ENCODE assay signal across 8 cellular contexts in the genomic region with DNA sequence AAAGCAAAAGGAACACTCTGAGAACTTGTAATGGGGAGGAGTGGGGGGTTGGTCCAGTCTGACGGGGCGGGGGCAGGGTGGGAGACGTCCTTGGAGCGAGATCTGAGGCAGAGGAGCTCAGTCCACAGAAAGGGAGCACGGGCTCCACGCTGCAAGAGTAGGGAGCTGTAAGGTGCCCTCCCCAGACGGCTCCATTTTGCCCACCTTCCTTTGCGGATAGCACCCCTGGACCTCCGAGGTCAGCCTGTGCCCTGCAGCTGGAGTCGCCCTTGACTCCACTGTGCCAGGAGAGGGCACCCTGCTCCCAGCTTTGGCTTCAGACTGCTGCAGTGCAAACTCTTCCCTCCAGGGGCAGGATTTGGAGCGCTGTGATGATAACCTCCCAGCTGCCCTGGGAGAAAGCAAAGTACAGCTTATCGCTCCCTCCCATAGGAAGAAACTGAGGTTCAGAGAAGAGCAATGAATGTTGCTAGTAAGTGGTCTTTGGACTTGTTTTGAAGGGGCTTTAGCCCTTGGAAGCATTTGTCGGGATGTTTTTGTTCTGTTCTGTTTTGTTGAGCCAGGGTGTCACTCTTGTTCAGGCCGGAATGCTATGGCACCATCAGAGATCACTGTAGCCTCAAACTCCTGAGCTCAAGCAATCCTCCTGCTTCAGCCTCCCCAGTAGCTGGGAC. TPM values are rescaled to one million over a fixed set of nuclear protein-coding genes. Genes with fewer than 3 reads are reported as not detected.
DNase-seq lines count a peak whose midpoint lies in the region; ATAC-seq, FAIRE-seq and TF ChIP-seq lines count a peak whose summit lies in the region.

No MANE protein-coding gene starts in this region.

- no peaks in the 10 kb centered on the region for H3K36me3 ChIP-seq in DOHH2 (ENCODE audit: control insufficient read depth, low read length)
- H3K36me3 ChIP-seq in HEK293 (ENCODE audit: control insufficient read depth in 2 of 2, insufficient read depth in 1 of 2, low read length in 2 of 2) = no peaks in the 10 kb centered on the region
- H3K36me3 ChIP-seq in SK-N-SH (replicated peaks in 1 of 2; ENCODE audit: control insufficient read depth in 1 of 2, insufficient read depth in 2 of 2, low read length in 1 of 2) = no peaks in the 10 kb centered on the region
- H3K36me3 ChIP-seq in pancreas = no peaks in the 10 kb centered on the region
- H3K36me3 ChIP-seq in tibial nerve = no peaks in the 10 kb centered on the region

- H3K27ac ChIP-seq in DOHH2 (ENCODE audit: low read depth, low read length) = no peak overlapping the region
- H3K27ac ChIP-seq in HEK293 (ENCODE audit: extremely low read depth, low read depth, low read length) = no peak overlapping the region
- no peak overlapping the region for H3K27ac ChIP-seq in SK-N-SH (ENCODE audit: low read depth in 2 of 2, low read length in 1 of 2)
- H3K27ac ChIP-seq in pancreas = no peak overlapping the region
- H3K27ac ChIP-seq in tibial nerve = peak overlapping the region in 1 of 4 donors; percentile 41

- POLR2A ChIA-PET in HEK293 (lab: Yijun Ruan, JAX) (interaction anchor here (0.6 to 2.7 kb wide), 6 partner anchors 10 to 439 kb away, joined by 3 to 17 read pairs (median 10); a partner anchor contains a TSS), SK-N-SH (lab: Yijun Ruan, JAX) (interaction anchor here (0.8 to 2.0 kb wide), 5 partner anchors 10 to 391 kb away, joined by 3 to 7 read pairs (median 3); a partner anchor contains a TSS)

- H3K4me3 ChIP-seq in DOHH2 (ENCODE audit: low read length) = peak overlapping the region; percentile 34; the same call in 1 of the 2 replicates
- H3K4me3 ChIP-seq in HEK293 (ENCODE audit: low read depth, low read length) = peak overlapping the region; percentile 34
- H3K4me3 ChIP-seq in SK-N-SH (ENCODE audit: low read depth in 2 of 2, low read length in 1 of 2) = peak overlapping the region; percentile 30 to 55; a peak in 3 of 4 replicates
- peak overlapping the region in 1 of 4 donors; percentile 29 for H3K4me3 ChIP-seq in pancreas
- peak overlapping the region in 2 of 4 donors; percentile 17 to 28 for H3K4me3 ChIP-seq in tibial nerve

- H3K4me3 Mint-ChIP-seq in activated naive CD4-positive, alpha-beta T cell treated with anti-CD3 and anti-CD28 coated beads, Interleukin-2, amount 10 ng/mL, durations not matched to agents 7 days and 5 days = no peak overlapping the region
- H3K4me3 Mint-ChIP-seq in glutamatergic neuron (ENCODE audit: unreplicated experiment) = peak overlapping the region; percentile 34

- H3F3A ChIP-seq in DOHH2 (ENCODE audit: control insufficient read depth, insufficient read depth) (no peaks in the 10 kb centered on the region), SK-N-SH (replicated peaks; ENCODE audit: insufficient read depth) (no peaks in the 10 kb centered on the region)

- H3K27ac Mint-ChIP-seq in activated naive CD4-positive, alpha-beta T cell treated with anti-CD3 and anti-CD28 coated beads, Interleukin-2, amount 10 ng/mL, durations not matched to agents 7 days and 5 days = no peak overlapping the region
- no peak overlapping the region for H3K27ac Mint-ChIP-seq in glutamatergic neuron (ENCODE audit: unreplicated experiment)

- H3K9me2 ChIP-seq in DOHH2 (replicated peaks; ENCODE audit: control insufficient read depth, low read length) = no peaks in the 10 kb centered on the region
- H3K9me2 ChIP-seq in SK-N-SH = no peaks in the 10 kb centered on the region

- TF ChIP-seq CTCF in DOHH2 (IDR thresholded peaks at IDR 0.05; ENCODE audit: low read depth, low read length, poor library complexity, severe bottlenecking) = peak; percentile 100
- TF ChIP-seq CTCF in HEK293 (tag by site-specific recombination; IDR thresholded peaks at IDR 0.05) = peak; percentile 100
- TF ChIP-seq CTCF in SK-N-SH (IDR thresholded peaks at IDR 0.05) = peak; percentile 99
- TF ChIP-seq CTCF in glutamatergic neuron (IDR thresholded peaks at IDR 0.05; ENCODE audit: partially characterized antibody, unreplicated experiment) = peak; percentile 91
- peak; percentile 93 to 99 (median 98) for TF ChIP-seq CTCF in pancreas (IDR thresholded peaks at IDR 0.05)
- peak; percentile 97 to 100 (median 99) for TF ChIP-seq CTCF in tibial nerve (IDR thresholded peaks at IDR 0.05)

- ATAC-seq in pancreas = peak; percentile 94 to 98 (median 96)

- H3K36me3 Mint-ChIP-seq in activated naive CD4-positive, alpha-beta T cell treated with anti-CD3 and anti-CD28 coated beads, Interleukin-2, amount 10 ng/mL, durations not matched to agents 7 days and 5 days = no peaks in the 10 kb centered on the region
- peaks cover 7% of the 10 kb centered on the region for H3K36me3 Mint-ChIP-seq in glutamatergic neuron (ENCODE audit: unreplicated experiment)

- H3K4me1 ChIP-seq in DOHH2 (ENCODE audit: control insufficient read depth, low read length) = peaks cover 7% of the 10 kb centered on the region
- H3K4me1 ChIP-seq in HEK293 (ENCODE audit: control insufficient read depth, insufficient read depth, low read length) = no peaks in the 10 kb centered on the region
- peaks cover 0 to 4% of the 10 kb centered on the region in 2 experiments; a peak in 2 of 4 replicates for H3K4me1 ChIP-seq in SK-N-SH (ENCODE audit: control insufficient read depth in 1 of 2, insufficient read depth in 2 of 2, low read depth in 1 of 2, low read length in 1 of 2)
- peaks cover 9 to 21% (median 14%) of the 10 kb centered on the region in 3 donors for H3K4me1 ChIP-seq in pancreas
- H3K4me1 ChIP-seq in tibial nerve = peaks cover 0 to 22% (median 14%) of the 10 kb centered on the region in 4 donors

- H2AFZ ChIP-seq in SK-N-SH (ENCODE audit: low read depth) = peak overlapping the region; percentile 84

- CTCF ChIA-PET in HEK293 (lab: Yijun Ruan, JAX) (interaction anchor here (0.5 to 5.0 kb wide), 94 partner anchors 8 to 547 kb away, joined by 3 to 116 read pairs (median 5); a partner anchor contains a TSS), SK-N-SH (lab: Yijun Ruan, JAX) (interaction anchor here (0.6 to 4.1 kb wide), 146 partner anchors 8 to 512 kb away, joined by 3 to 101 read pairs (median 5); a partner anchor contains a TSS)
- CTCF ChIA-PET in activated naive CD4-positive, alpha-beta T cell treated with anti-CD3 and anti-CD28 coated beads, Interleukin-2, amount 10 ng/mL, durations not matched to agents 7 days and 5 days (lab: Charles Lee) = interaction anchor here (0.5 to 5.6 kb wide), 87 partner anchors 10 to 561 kb away, joined by 3 to 142 read pairs (median 4); a partner anchor contains a TSS

- H3K79me2 ChIP-seq in DOHH2 (ENCODE audit: control insufficient read depth, low read length) (no peaks in the 10 kb centered on the region), SK-N-SH (ENCODE audit: insufficient read depth) (no peaks in the 10 kb centered on the region)

- 34% methylated on average over 10 of the region's 14 CpGs for WGBS in SK-N-SH (ENCODE audit: low lambda C conversion rate)
- 10 to 11% methylated on average over 14 of the region's 14 CpGs for WGBS in pancreas, 2 donors
- WGBS in tibial nerve, 2 donors = 18 to 19% methylated on average over 14 of the region's 14 CpGs

- no peak for FAIRE-seq in pancreas (lab: Jason Lieb, UNC)

- TF ChIP-seq POLR2A in tibial nerve (IDR thresholded peaks at IDR 0.05) = no peak

- DNase-seq in NCI-H1092 (lab: John Stamatoyannopoulos, UW) = peak; percentile 88
- DNase-seq in SK-N-SH = peak; percentile 91
- DNase-seq in activated naive CD4-positive, alpha-beta T cell treated with anti-CD3 and anti-CD28 coated beads, Interleukin-2, amount 10 ng/mL, durations not matched to agents 7 days and 5 days = peak; percentile 92
- peak; percentile 92 for DNase-seq in glutamatergic neuron
- DNase-seq in pancreas = peak; percentile 80 to 92 (median 87)
- peak; percentile 67 to 85 for DNase-seq in tibial nerve (ENCODE audit: low spot score in 2 of 2)

- peaks cover 52% of the 10 kb centered on the region for H3K27me3 Mint-ChIP-seq in activated naive CD4-positive, alpha-beta T cell treated with anti-CD3 and anti-CD28 coated beads, Interleukin-2, amount 10 ng/mL, durations not matched to agents 7 days and 5 days
- H3K27me3 Mint-ChIP-seq in glutamatergic neuron (ENCODE audit: unreplicated experiment) = peaks cover 6% of the 10 kb centered on the region

- intact Hi-C loops in pancreas (cut with DNase I) = loop anchor here in 1 of 3 donors (5.0 to 10.0 kb wide), 2 partner anchors 212 to 455 kb away; no protein-coding TSS in a partner anchor

- H4K20me1 ChIP-seq in DOHH2 (ENCODE audit: control insufficient read depth, insufficient read depth, low read depth, low read length) = no peaks in the 10 kb centered on the region
- H4K20me1 ChIP-seq in SK-N-SH (ENCODE audit: insufficient read depth) = no peaks in the 10 kb centered on the region

- no peaks in the 10 kb centered on the region for H3K9me3 Mint-ChIP-seq in activated naive CD4-positive, alpha-beta T cell treated with anti-CD3 and anti-CD28 coated beads, Interleukin-2, amount 10 ng/mL, durations not matched to agents 7 days and 5 days
- peaks cover 2% of the 10 kb centered on the region for H3K9me3 Mint-ChIP-seq in glutamatergic neuron (ENCODE audit: unreplicated experiment)

- H3K4me2 ChIP-seq in DOHH2 (ENCODE audit: low read length) (peak overlapping the region; percentile 51), SK-N-SH (peak overlapping the region; percentile 70)

- TF ChIP-seq RAD21 in SK-N-SH (IDR thresholded peaks at IDR 0.05; ENCODE audit: low read length) = peak; percentile 99

- H3K27me3 ChIP-seq in DOHH2 (ENCODE audit: control insufficient read depth, low read length) (peaks cover 17% of the 10 kb centered on the region), SK-N-SH (ENCODE audit: insufficient read depth) (no peaks in the 10 kb centered on the region), pancreas (no peaks in the 10 kb centered on the region), tibial nerve (no peaks in the 10 kb centered on the region)

- no peak for TF ChIP-seq EP300 in SK-N-SH (IDR thresholded peaks at IDR 0.05; ENCODE audit: borderline replicate concordance in 1 of 2, low read depth in 1 of 2, low read length in 1 of 2)
- peak in 1 of 2 donors; percentile 69 for TF ChIP-seq EP300 in tibial nerve (IDR thresholded peaks at IDR 0.05)

- peaks cover 13% of the 10 kb centered on the region for H3K4me1 Mint-ChIP-seq in activated naive CD4-positive, alpha-beta T cell treated with anti-CD3 and anti-CD28 coated beads, Interleukin-2, amount 10 ng/mL, durations not matched to agents 7 days and 5 days
- H3K4me1 Mint-ChIP-seq in glutamatergic neuron (ENCODE audit: low read depth, unreplicated experiment) = peaks cover 1% of the 10 kb centered on the region

- no peaks in the 10 kb centered on the region for H3K9me3 ChIP-seq in DOHH2 (ENCODE audit: control insufficient read depth, insufficient read depth, low read length)
- no peaks in the 10 kb centered on the region for H3K9me3 ChIP-seq in HEK293 (ENCODE audit: control insufficient read depth, insufficient read depth, low read depth, low read length)
- H3K9me3 ChIP-seq in SK-N-SH = no peaks in the 10 kb centered on the region
- H3K9me3 ChIP-seq in pancreas = no peaks in the 10 kb centered on the region
- no peaks in the 10 kb centered on the region for H3K9me3 ChIP-seq in tibial nerve

- no peak overlapping the region for H3K9ac ChIP-seq in SK-N-SH

RNA-seq across cellular contexts. Expression of a gene that starts 9.5 kb away (rescaled TPM):
- polyA plus RNA-seq in SK-N-SH (2012; rRNA removed) = 196 and 215 TPM in 2 replicates
- 105 and 162 TPM in 2 replicates for polyA plus RNA-seq in SK-N-SH (2012; cell fraction: cytosol; rRNA removed)
- polyA plus RNA-seq in SK-N-SH (2012; cell fraction: nucleus; rRNA removed) = 132 and 204 TPM in 2 replicates
- total RNA-seq in glutamatergic neuron (ENCODE audit: unreplicated experiment) = 97.9 TPM
- 100 to 1,000 TPM in 2 of 6 donors, 10 to 100 TPM in 4; 41.2 to 122 (median 76.1) TPM for total RNA-seq in pancreas
- polyA plus RNA-seq in pancreas = 10 to 100 TPM; 44.7 to 62.0 TPM
- total RNA-seq in tibial nerve = 100 to 1,000 TPM in 1 of 4 donors, 10 to 100 TPM in 3; 77.8 to 110 (median 83.1) TPM

RNA-seq across cellular contexts. Expression of a gene that starts 50.4 kb away (rescaled TPM):
- polyA plus RNA-seq in SK-N-SH (2012; rRNA removed) (3.8 and 4.1 TPM in 2 replicates), pancreas (1 to 10 TPM; 5.7 to 8.2 TPM)
- polyA plus RNA-seq in SK-N-SH (2012; cell fraction: cytosol; rRNA removed) = 5.5 and 6.7 TPM in 2 replicates
- 3.1 and 6.3 TPM in 2 replicates for polyA plus RNA-seq in SK-N-SH (2012; cell fraction: nucleus; rRNA removed)
- total RNA-seq in glutamatergic neuron (ENCODE audit: unreplicated experiment) (59.4 TPM), pancreas (10 to 100 TPM; 19.6 to 37.0 (median 23.4) TPM), tibial nerve (10 to 100 TPM; 48.4 to 85.4 (median 62.8) TPM)
